ENCODE assay signal across 8 cellular contexts in the genomic region with DNA sequence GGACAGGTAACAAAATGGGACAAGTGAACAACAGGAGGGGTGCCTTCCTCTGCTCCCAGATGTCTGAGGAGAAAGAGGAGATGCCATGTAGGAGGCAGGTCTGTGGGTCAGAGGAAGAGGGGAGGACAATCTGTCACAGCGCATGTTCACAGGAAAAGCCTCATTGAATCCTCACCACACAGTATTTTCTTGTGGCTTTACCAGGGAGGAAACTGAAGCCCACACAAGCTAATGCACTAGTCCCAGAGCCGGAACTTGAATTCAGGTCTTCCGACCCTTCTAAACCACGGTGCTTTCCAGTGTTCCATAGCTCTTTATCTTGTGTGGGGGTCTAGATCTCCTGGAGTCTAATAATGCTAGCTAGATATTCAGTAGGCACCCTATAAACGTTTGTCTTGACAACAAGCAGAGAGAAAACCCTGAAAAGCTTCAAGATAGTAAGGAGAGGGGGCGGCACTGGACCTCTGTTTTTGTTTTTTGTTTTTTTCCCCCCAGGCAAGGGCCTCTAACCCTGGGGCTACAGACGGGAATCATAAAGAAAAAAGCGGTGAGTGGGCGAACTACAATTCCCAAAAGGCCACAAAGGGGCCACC. TPM values are rescaled to one million over a fixed set of nuclear protein-coding genes. Genes with fewer than 3 reads are reported as not detected.
DNase-seq lines count a peak whose midpoint lies in the region; ATAC-seq and TF ChIP-seq lines count a peak whose summit lies in the region.

No MANE protein-coding gene starts in this region.

- peak overlapping the region; percentile 96 for H3K27ac ChIP-seq in VCaP
- H3K27ac ChIP-seq in thoracic aorta, result peak overlapping the region in 1 of 2 donors; percentile 54

- H3K4me3 ChIP-seq in iPS-11a (ENCODE audit: low read depth, low read length) (peak overlapping the region; percentile 98), thoracic aorta (peak overlapping the region; percentile 76)

- ATAC-seq in HG02884 (IDR thresholded peaks at IDR 0.05; ENCODE audit: unreplicated experiment) (peak; percentile 14), thoracic aorta (ENCODE audit: insufficient number of reproducible peaks, low FRiP score, low read depth) (no peak)

- DNase-seq in GF-D8 (lab: John Stamatoyannopoulos, UW), result peak; percentile 59
- no peak for DNase-seq in thoracic aorta (ENCODE audit: low spot score)
- DNase-seq in stimulated activated CD4-positive, alpha-beta T cell treated with anti-CD3 and anti-CD28 coated beads, Interleukin-4, amount 100 ng/mL, for 1 hour, result no peak
- DNase-seq in SKM-1 (lab: John Stamatoyannopoulos, UW; ENCODE audit: unreplicated experiment), result no peak
- DNase-seq in NCI-H2227 treated with DMSO at 0.1 percent for 48 hours (lab: John Stamatoyannopoulos, UW), result no peak

- peaks cover 18% of the 10 kb centered on the region for H3K36me3 ChIP-seq in thoracic aorta

- peaks cover 7% of the 10 kb centered on the region for H3K27me3 ChIP-seq in thoracic aorta (replicated peaks; ENCODE audit: insufficient read depth)

- TF ChIP-seq CTCF in VCaP (conservative IDR thresholded peaks at IDR 0.05) (no peak), thoracic aorta (IDR thresholded peaks at IDR 0.05) (peak; percentile 27)

- H3K4me1 ChIP-seq in thoracic aorta (ENCODE audit: control insufficient read depth in 1 of 2, low read depth in 2 of 2), result peaks cover 10 to 27% of the 10 kb centered on the region in 2 donors

- no peaks in the 10 kb centered on the region for H3K9me3 ChIP-seq in thoracic aorta

RNA-seq across cellular contexts. Expression of gene SHMT2, which starts 0.4 kb away (rescaled TPM):
- total RNA-seq in thoracic aorta, result 10 to 100 TPM; 57.3 to 60.4 TPM

RNA-seq across cellular contexts. Expression of gene NXPH4, which starts 12.5 kb away (rescaled TPM):
- total RNA-seq in thoracic aorta, result under 1 TPM in 1 of 2 donors, not detected in 1; 0.81 TPM

RNA-seq across cellular contexts. Expression of gene STAC3, which starts 21.9 kb away (rescaled TPM):
- under 1 TPM; 0.27 to 0.56 TPM for total RNA-seq in thoracic aorta
